ENCODE assay signal across 1 cellular context in the genomic region with DNA sequence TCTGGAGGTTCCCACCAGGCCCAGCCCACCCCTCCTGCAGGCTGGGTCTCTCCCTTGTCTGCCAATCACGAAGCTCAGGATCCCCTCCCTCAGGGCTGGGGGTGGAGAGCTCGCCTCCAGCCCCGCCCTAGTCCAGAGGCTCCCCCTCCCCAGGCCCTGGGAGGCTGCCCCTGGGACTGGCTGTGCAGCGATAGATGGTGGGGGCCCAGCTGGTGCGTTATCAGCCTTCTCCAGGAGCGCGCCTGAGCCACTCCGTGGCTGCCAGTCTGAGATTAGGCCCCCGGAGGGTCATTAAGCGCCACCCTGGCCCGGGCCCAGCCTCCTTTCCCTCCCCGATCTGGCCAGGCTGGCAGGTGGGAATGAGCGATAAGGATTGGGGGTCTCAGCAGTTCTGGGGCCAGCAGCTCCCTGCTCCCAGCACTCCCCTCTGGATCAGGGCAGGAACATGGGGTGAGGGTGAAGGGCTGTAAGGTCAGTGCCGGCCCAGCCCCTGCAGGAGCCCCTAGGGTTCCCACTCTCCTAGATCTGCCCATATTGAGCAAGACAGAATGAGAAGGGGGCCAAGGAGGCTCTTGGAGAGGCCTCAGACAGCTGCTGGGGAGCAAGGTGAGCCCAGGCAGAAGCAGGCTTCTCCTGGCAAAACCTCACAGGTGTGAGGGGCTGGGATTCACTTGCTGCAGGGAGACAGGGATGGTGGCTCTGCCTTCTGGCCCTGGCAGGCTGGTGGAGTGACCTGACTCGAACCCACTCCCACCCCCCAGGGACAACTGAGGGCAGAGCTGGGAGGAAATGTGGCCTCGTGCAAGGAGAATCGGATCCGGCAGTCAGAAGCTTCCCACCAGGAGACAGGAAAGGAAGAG.
TF ChIP-seq lines count a peak whose summit lies in the region.

No MANE protein-coding gene starts in this region.

TF ChIP-seq in K562, 482 proteins besides CTCF, POLR2A, EP300 and RAD21 (continued from another document and continues in another):
- TF ChIP-seq MITF (IDR thresholded peaks at IDR 0.05) (peak; percentile 96), SAFB2 (IDR thresholded peaks at IDR 0.05; ENCODE audit: borderline replicate concordance, low read depth, low read length, severe bottlenecking) (no peak), PHB2 (IDR thresholded peaks at IDR 0.05; ENCODE audit: low read depth) (peak; percentile 100), GTF2E2 (tag; IDR thresholded peaks at IDR 0.05) (peak; percentile 86), RBFOX2 (IDR thresholded peaks at IDR 0.05; ENCODE audit: low read depth, low read length) (peak; percentile 63), FOXK1 (CRISPR knock-in tag; IDR thresholded peaks at IDR 0.05; ENCODE audit: borderline replicate concordance) (no peak), ZNF445 (CRISPR knock-in tag; IDR thresholded peaks at IDR 0.05; ENCODE audit: low read depth) (peak; percentile 85), CREB1 (IDR thresholded peaks at IDR 0.05) (peak; percentile 93), CREB1 (CRISPR knock-in tag; IDR thresholded peaks at IDR 0.05) (0 out of 2 replicates have a peak, but pooled peaks have one; percentile 45), SNIP1 (IDR thresholded peaks at IDR 0.05; ENCODE audit: low read depth) (no peak), HNRNPLL (IDR thresholded peaks at IDR 0.05; ENCODE audit: low read depth, low read length, poor library complexity, severe bottlenecking) (no peak), ZBTB17 (CRISPR knock-in tag; IDR thresholded peaks at IDR 0.05) (peak; percentile 95), ZNF830 (CRISPR knock-in tag; IDR thresholded peaks at IDR 0.05) (peak; percentile 81; the same call in 1 of the 2 replicates), TEAD2 (tag; IDR thresholded peaks at IDR 0.05) (peak; percentile 87), HNRNPL (IDR thresholded peaks at IDR 0.05; ENCODE audit: low read depth, low read length) (no peak), RCOR1 (IDR thresholded peaks at IDR 0.05; ENCODE audit: borderline replicate concordance in 1 of 2, low read depth in 2 of 2, low read length in 2 of 2) (peak; percentile 79 to 97; a peak in 3 of 4 replicates), C11orf30 (IDR thresholded peaks at IDR 0.05; ENCODE audit: low read depth) (peak; percentile 73), PHF21A (IDR thresholded peaks at IDR 0.05; ENCODE audit: borderline replicate concordance, low read depth) (peak; percentile 92), CBX1 (IDR thresholded peaks at IDR 0.05; ENCODE audit: low read depth) (peak; percentile 73; the same call in 1 of the 2 replicates), GTF2F1 (IDR thresholded peaks at IDR 0.05; ENCODE audit: low read depth, low read length) (0 out of 2 replicates have a peak, but pooled peaks have one; percentile 70), ZFP91 (CRISPR knock-in tag; IDR thresholded peaks at IDR 0.05) (no peak), SETDB1 (IDR thresholded peaks at IDR 0.05; ENCODE audit: low read length) (no peak), HDGF (IDR thresholded peaks at IDR 0.05) (peak; percentile 66; the same call in 1 of the 2 replicates), SRF (CRISPR knock-in tag; IDR thresholded peaks at IDR 0.05) (peak in 1 of 2 experiments; percentile 51; a peak in 2 of 4 replicates), POLR2AphosphoS5 (IDR thresholded peaks at IDR 0.05; ENCODE audit: control insufficient read depth, insufficient read depth, low read depth, low read length) (peak; percentile 100), NEUROD1 (IDR thresholded peaks at IDR 0.05; ENCODE audit: borderline replicate concordance, low read depth, low read length, partially characterized antibody) (peak; percentile 99), KLF16 (IDR thresholded peaks at IDR 0.05) (peak; percentile 100), GTF2B (IDR thresholded peaks at IDR 0.05; ENCODE audit: extremely low read depth, insufficient read length) (no peak), SMARCB1 (IDR thresholded peaks at IDR 0.05; ENCODE audit: insufficient read length, low read depth) (peak; percentile 83), RBM22 (IDR thresholded peaks at IDR 0.05; ENCODE audit: low read depth, low read length, poor library complexity, severe bottlenecking) (no peak), RBM17 (IDR thresholded peaks at IDR 0.05; ENCODE audit: borderline replicate concordance, low read depth, low read length) (no peak), RB1 (IDR thresholded peaks at IDR 0.05; ENCODE audit: low read depth) (peak; percentile 99), ZBTB12 (CRISPR knock-in tag; IDR thresholded peaks at IDR 0.05) (peak; percentile 78), ZNF165 (CRISPR knock-in tag; IDR thresholded peaks at IDR 0.05; ENCODE audit: borderline replicate concordance) (0 out of 2 replicates have a peak, but pooled peaks have one; percentile 48), GTF3C2 (IDR thresholded peaks at IDR 0.05; ENCODE audit: borderline replicate concordance, extremely low read depth, insufficient read length) (no peak), TARDBP (IDR thresholded peaks at IDR 0.05) (peak; percentile 100)
- TF ChIP-seq, protein P1, sequence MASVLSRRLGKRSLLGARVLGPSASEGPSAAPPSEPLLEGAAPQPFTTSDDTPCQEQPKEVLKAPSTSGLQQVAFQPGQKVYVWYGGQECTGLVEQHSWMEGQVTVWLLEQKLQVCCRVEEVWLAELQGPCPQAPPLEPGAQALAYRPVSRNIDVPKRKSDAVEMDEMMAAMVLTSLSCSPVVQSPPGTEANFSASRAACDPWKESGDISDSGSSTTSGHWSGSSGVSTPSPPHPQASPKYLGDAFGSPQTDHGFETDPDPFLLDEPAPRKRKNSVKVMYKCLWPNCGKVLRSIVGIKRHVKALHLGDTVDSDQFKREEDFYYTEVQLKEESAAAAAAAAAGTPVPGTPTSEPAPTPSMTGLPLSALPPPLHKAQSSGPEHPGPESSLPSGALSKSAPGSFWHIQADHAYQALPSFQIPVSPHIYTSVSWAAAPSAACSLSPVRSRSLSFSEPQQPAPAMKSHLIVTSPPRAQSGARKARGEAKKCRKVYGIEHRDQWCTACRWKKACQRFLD (CRISPR knock-in tag; IDR thresholded peaks at IDR 0.05): peak; percentile 100
- TF ChIP-seq, protein P2, sequence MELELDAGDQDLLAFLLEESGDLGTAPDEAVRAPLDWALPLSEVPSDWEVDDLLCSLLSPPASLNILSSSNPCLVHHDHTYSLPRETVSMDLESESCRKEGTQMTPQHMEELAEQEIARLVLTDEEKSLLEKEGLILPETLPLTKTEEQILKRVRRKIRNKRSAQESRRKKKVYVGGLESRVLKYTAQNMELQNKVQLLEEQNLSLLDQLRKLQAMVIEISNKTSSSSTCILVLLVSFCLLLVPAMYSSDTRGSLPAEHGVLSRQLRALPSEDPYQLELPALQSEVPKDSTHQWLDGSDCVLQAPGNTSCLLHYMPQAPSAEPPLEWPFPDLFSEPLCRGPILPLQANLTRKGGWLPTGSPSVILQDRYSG (tag; conservative IDR thresholded peaks at IDR 0.05; ENCODE audit: low read depth): peak; percentile 95
- TF ChIP-seq, protein P3, sequence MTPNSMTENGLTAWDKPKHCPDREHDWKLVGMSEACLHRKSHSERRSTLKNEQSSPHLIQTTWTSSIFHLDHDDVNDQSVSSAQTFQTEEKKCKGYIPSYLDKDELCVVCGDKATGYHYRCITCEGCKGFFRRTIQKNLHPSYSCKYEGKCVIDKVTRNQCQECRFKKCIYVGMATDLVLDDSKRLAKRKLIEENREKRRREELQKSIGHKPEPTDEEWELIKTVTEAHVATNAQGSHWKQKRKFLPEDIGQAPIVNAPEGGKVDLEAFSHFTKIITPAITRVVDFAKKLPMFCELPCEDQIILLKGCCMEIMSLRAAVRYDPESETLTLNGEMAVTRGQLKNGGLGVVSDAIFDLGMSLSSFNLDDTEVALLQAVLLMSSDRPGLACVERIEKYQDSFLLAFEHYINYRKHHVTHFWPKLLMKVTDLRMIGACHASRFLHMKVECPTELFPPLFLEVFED (CRISPR knock-in tag; conservative IDR thresholded peaks at IDR 0.05): peak; percentile 98
- TF ChIP-seq, protein P4, sequence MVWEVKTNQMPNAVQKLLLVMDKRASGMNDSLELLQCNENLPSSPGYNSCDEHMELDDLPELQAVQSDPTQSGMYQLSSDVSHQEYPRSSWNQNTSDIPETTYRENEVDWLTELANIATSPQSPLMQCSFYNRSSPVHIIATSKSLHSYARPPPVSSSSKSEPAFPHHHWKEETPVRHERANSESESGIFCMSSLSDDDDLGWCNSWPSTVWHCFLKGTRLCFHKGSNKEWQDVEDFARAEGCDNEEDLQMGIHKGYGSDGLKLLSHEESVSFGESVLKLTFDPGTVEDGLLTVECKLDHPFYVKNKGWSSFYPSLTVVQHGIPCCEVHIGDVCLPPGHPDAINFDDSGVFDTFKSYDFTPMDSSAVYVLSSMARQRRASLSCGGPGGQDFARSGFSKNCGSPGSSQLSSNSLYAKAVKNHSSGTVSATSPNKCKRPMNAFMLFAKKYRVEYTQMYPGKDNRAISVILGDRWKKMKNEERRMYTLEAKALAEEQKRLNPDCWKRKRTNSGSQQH (CRISPR knock-in tag; IDR thresholded peaks at IDR 0.05): peak; percentile 98
- TF ChIP-seq, protein P5, sequence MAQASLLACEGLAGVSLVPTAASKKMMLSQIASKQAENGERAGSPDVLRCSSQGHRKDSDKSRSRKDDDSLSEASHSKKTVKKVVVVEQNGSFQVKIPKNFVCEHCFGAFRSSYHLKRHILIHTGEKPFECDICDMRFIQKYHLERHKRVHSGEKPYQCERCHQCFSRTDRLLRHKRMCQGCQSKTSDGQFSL (CRISPR knock-in tag; IDR thresholded peaks at IDR 0.05): peak; percentile 30; the same call in 1 of the 2 replicates
- TF ChIP-seq, protein P5 (tag; IDR thresholded peaks at IDR 0.05): peak in 1 of 2 experiments; percentile 91
